9 cellular contexts compared by ENCODE assay signal in the genomic region with DNA sequence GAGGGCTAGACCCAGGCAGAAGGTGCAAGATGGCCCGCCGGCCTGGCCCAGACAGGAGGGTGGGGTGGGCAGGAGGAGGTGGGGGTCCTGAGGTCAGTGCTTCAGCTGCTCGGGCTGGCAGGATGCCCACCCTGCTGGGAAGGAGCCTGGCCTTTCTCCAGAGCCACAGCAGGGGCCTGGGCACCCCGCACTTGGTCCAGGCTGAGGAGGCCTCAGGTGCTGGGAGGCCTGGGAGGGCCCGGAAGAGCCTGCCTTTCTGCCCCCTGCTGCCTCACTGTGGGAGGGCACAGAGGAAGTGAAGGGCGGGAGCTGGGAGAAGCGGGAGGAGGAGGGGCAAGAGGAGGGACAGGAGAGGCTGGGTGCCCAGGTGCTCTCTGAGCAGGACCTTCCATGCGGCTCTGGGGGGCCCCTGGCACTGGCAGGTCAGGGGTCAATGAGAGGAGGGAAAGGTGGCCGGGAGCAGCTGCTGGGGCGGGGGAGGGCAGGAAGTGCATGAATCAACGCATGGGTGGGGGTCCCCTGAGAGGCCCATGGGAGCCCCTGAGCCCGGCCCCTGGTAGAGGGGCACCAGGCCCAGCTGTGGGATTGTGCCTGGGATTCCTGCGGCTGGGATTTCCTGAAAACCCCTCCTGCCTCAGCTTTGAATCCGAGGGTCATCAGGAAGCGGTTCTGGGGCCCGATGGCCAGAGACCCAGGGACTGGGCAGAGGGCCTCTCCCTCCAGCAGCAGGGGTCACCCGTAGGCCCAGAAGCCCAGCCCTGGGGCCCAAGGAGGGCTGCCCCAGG. TPM values are rescaled to one million over a fixed set of nuclear protein-coding genes. Genes with fewer than 3 reads are reported as not detected.
DNase-seq lines count a peak whose midpoint lies in the region; ATAC-seq and TF ChIP-seq lines count a peak whose summit lies in the region.
"Had no signal": no experiment of that assay in that cellular context is flagged by ENCODE, and none has a peak within 500 bp of the region (broad histone marks: within the 10 kb centered on the region; RNA-seq: fewer than 3 reads in every experiment).

No MANE protein-coding gene starts in this region.

- no peaks in the 10 kb centered on the region for H3K36me3 ChIP-seq in CD8-positive, alpha-beta memory T cell (ENCODE audit: insufficient read depth, low read length)
- H3K36me3 ChIP-seq in tibial nerve = no peaks in the 10 kb centered on the region
- H3K36me3 ChIP-seq: SJCRH30 had no signal

- no peak for TF ChIP-seq POLR2A in tibial nerve (IDR thresholded peaks at IDR 0.05)

- POLR2A ChIA-PET in CD8-positive, alpha-beta memory T cell (lab: Charles Lee) = interaction anchor here (0.6 to 1.7 kb wide), 8 partner anchors 12 to 140 kb away, joined by 3 to 15 read pairs (median 3); partner anchors contain the start of gene PWWP2B

- peak overlapping the region; percentile 63 to 87 (median 68) for H3K4me3 Mint-ChIP-seq in CD8-positive, alpha-beta memory T cell
- H3K4me3 Mint-ChIP-seq in natural killer cell treated with Interleukin-12 subunit alpha and Interleukin-12 subunit beta and Interleukin-15 and Interleukin-18, amount 100 ng/mL, for 72 hours = peak overlapping the region; percentile 79

- H3K27ac ChIP-seq in CD8-positive, alpha-beta memory T cell (ENCODE audit: low read depth, low read length) = peak overlapping the region; percentile 91
- peak overlapping the region; percentile 82 to 93 (median 86) for H3K27ac ChIP-seq in tibial nerve
- H3K27ac ChIP-seq: SJCRH30 had no signal

- H3K4me1 Mint-ChIP-seq in CD8-positive, alpha-beta memory T cell = peaks cover 23 to 63% (median 36%) of the 10 kb centered on the region in 3 donors
- peaks cover 18 to 38% of the 10 kb centered on the region in 2 donors for H3K4me1 Mint-ChIP-seq in natural killer cell treated with Interleukin-12 subunit alpha and Interleukin-12 subunit beta and Interleukin-15 and Interleukin-18, amount 100 ng/mL, for 72 hours (ENCODE audit: low read depth in 2 of 2)

- TF ChIP-seq CTCF in tibial nerve (IDR thresholded peaks at IDR 0.05) = peak; percentile 33 to 76 (median 42)

- CTCF ChIA-PET in CD8-positive, alpha-beta memory T cell (lab: Charles Lee) = interaction anchor here (0.6 to 2.2 kb wide), 18 partner anchors 8 to 424 kb away, joined by 3 to 17 read pairs (median 4); partner anchors contain the start of gene PWWP2B

- H3K9me3 ChIP-seq in CD8-positive, alpha-beta memory T cell (ENCODE audit: low read length) = no peaks in the 10 kb centered on the region
- no peaks in the 10 kb centered on the region for H3K9me3 ChIP-seq in tibial nerve
- H3K9me3 ChIP-seq: SJCRH30 had no signal

- H3K27me3 ChIP-seq in CD8-positive, alpha-beta memory T cell (ENCODE audit: insufficient read depth, low read length, poor library complexity, severe bottlenecking) = no peaks in the 10 kb centered on the region
- H3K27me3 ChIP-seq in tibial nerve = no peaks in the 10 kb centered on the region
- H3K27me3 ChIP-seq: SJCRH30 had no signal

- no peaks in the 10 kb centered on the region for H3K36me3 Mint-ChIP-seq in CD8-positive, alpha-beta memory T cell
- H3K36me3 Mint-ChIP-seq in natural killer cell treated with Interleukin-12 subunit alpha and Interleukin-12 subunit beta and Interleukin-15 and Interleukin-18, amount 100 ng/mL, for 72 hours = no peaks in the 10 kb centered on the region

- peak overlapping the region; percentile 53 for H3K4me3 ChIP-seq in CD8-positive, alpha-beta memory T cell (ENCODE audit: low read length)
- H3K4me3 ChIP-seq in tibial nerve = peak overlapping the region in 1 of 4 donors; percentile 3
- H3K4me3 ChIP-seq: SJCRH30 had no signal

- peak overlapping the region; percentile 90 to 100 (median 95) for H3K27ac Mint-ChIP-seq in CD8-positive, alpha-beta memory T cell
- peak overlapping the region; percentile 95 to 99 for H3K27ac Mint-ChIP-seq in natural killer cell treated with Interleukin-12 subunit alpha and Interleukin-12 subunit beta and Interleukin-15 and Interleukin-18, amount 100 ng/mL, for 72 hours

- H3K27me3 Mint-ChIP-seq in CD8-positive, alpha-beta memory T cell = no peaks in the 10 kb centered on the region
- no peaks in the 10 kb centered on the region for H3K27me3 Mint-ChIP-seq in natural killer cell treated with Interleukin-12 subunit alpha and Interleukin-12 subunit beta and Interleukin-15 and Interleukin-18, amount 100 ng/mL, for 72 hours

- peak; percentile 45 for ATAC-seq in GM21717 (IDR thresholded peaks at IDR 0.05; ENCODE audit: unreplicated experiment)
- ATAC-seq in activated CD4-positive, CD25-positive, alpha-beta regulatory T cell treated with anti-CD3 and anti-CD28 coated beads, Interleukin-2, amount 50 U/mL, for 24 hours = peak; percentile 65 to 77
- peak; percentile 63 to 64 for ATAC-seq in natural killer cell treated with Interleukin-12 subunit alpha and Interleukin-12 subunit beta and Interleukin-15 and Interleukin-18, amount 100 ng/mL, for 72 hours

- no peaks in the 10 kb centered on the region for H3K9me3 Mint-ChIP-seq in CD8-positive, alpha-beta memory T cell
- H3K9me3 Mint-ChIP-seq in natural killer cell treated with Interleukin-12 subunit alpha and Interleukin-12 subunit beta and Interleukin-15 and Interleukin-18, amount 100 ng/mL, for 72 hours = peaks cover 3% of the 10 kb centered on the region

- peaks cover 48% of the 10 kb centered on the region for H3K4me1 ChIP-seq in CD8-positive, alpha-beta memory T cell (ENCODE audit: insufficient read depth, low read length)
- H3K4me1 ChIP-seq in tibial nerve = peaks cover 0 to 43% (median 17%) of the 10 kb centered on the region in 4 donors
- H3K4me1 ChIP-seq: SJCRH30 had no signal

- DNase-seq in CD8-positive, alpha-beta memory T cell = peak; percentile 51 to 81 (median 64)
- peak; percentile 55 for DNase-seq in NCI-H1092 treated with DMSO at 0.1 percent for 48 hours (lab: John Stamatoyannopoulos, UW)
- DNase-seq in dermis blood vessel endothelial cell = peak; percentile 48
- peak; percentile 89 for DNase-seq in natural killer cell treated with Interleukin-12 subunit alpha and Interleukin-12 subunit beta and Interleukin-15 and Interleukin-18, amount 100 ng/mL, for 72 hours (ENCODE audit: low spot score)
- DNase-seq in tibial nerve (ENCODE audit: low spot score in 2 of 2) = no peak
- DNase-seq in DMS114 treated with DMSO at 0.1 percent for 48 hours (lab: John Stamatoyannopoulos, UW; ENCODE audit: unreplicated experiment) = no peak

- TF ChIP-seq EP300 in tibial nerve (IDR thresholded peaks at IDR 0.05) = no peak

- 42 to 59% methylated on average over 10 to 14 of the region's 17 CpGs for WGBS in tibial nerve, 2 donors

RNA-seq across cellular contexts. Expression of gene PWWP2B, which starts 49.9 kb away (rescaled TPM):
- total RNA-seq in CD8-positive, alpha-beta memory T cell = 1 to 10 TPM; 3.1 to 3.7 TPM
- polyA plus RNA-seq in CD8-positive, alpha-beta memory T cell = 4.4 TPM
- 15.1 and 16.3 TPM in 2 replicates for total RNA-seq in dermis blood vessel endothelial cell
- 10 to 100 TPM; 15.2 to 17.9 TPM for total RNA-seq in natural killer cell treated with Interleukin-12 subunit alpha and Interleukin-12 subunit beta and Interleukin-15 and Interleukin-18, amount 100 ng/mL, for 72 hours
- total RNA-seq in tibial nerve = 10 to 100 TPM; 12.6 to 23.7 (median 15.1) TPM

Comparison
In these comparisons a context has a peak if more than half of its experiments do, and no peak if none do; other contexts are left out.
1. DNase-seq: peak in CD8-positive, alpha-beta memory T cell (5 of 5), NCI-H1092 treated with DMSO at 0.1 percent for 48 hours (single experiment), dermis blood vessel endothelial cell (single experiment) and natural killer cell treated with Interleukin-12 subunit alpha and Interleukin-12 subunit beta and Interleukin-15 and Interleukin-18, amount 100 ng/mL, for 72 hours (single experiment); none in tibial nerve (0 of 2) and DMS114 treated with DMSO at 0.1 percent for 48 hours (single experiment).
2. Peak in every context shown above with its lines, with median percentiles within 50 percentile points of each other: ATAC-seq.